ENCODE assay signal across 18 cellular contexts in genomic region chr1:64041366-64042131, GRCh38.
DNase-seq lines count a peak whose midpoint lies in the region; ATAC-seq and TF ChIP-seq lines count a peak whose summit lies in the region.
"Had no signal": no experiment of that assay in that cellular context is flagged by ENCODE, and none has a peak within 500 bp of the region (broad histone marks: within the 10 kb centered on the region; RNA-seq: fewer than 3 reads in every experiment).

No MANE protein-coding gene starts in this region.

- no peak for DNase-seq in heart right ventricle
- DNase-seq in left ventricle myocardium superior: no peak
- no peak for DNase-seq in neural progenitor cell (ENCODE audit: low spot score)
- no peak for DNase-seq in vagina (ENCODE audit: extremely low spot score in 2 of 2)
- DNase-seq: activated CD4-positive, alpha-beta T cell treated with anti-CD3 and anti-CD28 coated beads, Interleukin-2, amount 10 ng/mL, durations not matched to agents 24 days and 14 days; activated T-cell treated with anti-CD3 and anti-CD28 coated beads, Interleukin-2, amount 50 U/mL, for 72 hours; amygdala; GF-D8; NCI-H1436 treated with DMSO at 0.1 percent for 48 hours; NCI-H524 treated with DMSO at 0.1 percent for 48 hours; SHP77; stimulated activated naive B cell treated with anti-CD40 and anti-IgM and Interleukin-4, amounts not matched to agents 10 μg/mL and 1 μg/mL and 100 μg/mL, for 72 hours; T-helper 9 cell had no signal

- TF ChIP-seq CTCF in heart right ventricle (IDR thresholded peaks at IDR 0.05) (no peak), neural progenitor cell (IDR thresholded peaks at IDR 0.05) (no peak), vagina (IDR thresholded peaks at IDR 0.05) (no peak)

- peaks cover 63% of the 10 kb centered on the region for H4K20me1 ChIP-seq in neural progenitor cell (ENCODE audit: low read depth)

- H3F3A ChIP-seq in neural progenitor cell (ENCODE audit: low read depth): peaks cover 18% of the 10 kb centered on the region

- no peak overlapping the region for H3K9ac ChIP-seq in neural progenitor cell

- H3K9me3 Mint-ChIP-seq in neural progenitor cell: no peaks in the 10 kb centered on the region
- H3K9me3 Mint-ChIP-seq: activated CD4-positive, alpha-beta T cell treated with anti-CD3 and anti-CD28 coated beads, Interleukin-2, amount 10 ng/mL, durations not matched to agents 24 days and 14 days; activated T-cell treated with anti-CD3 and anti-CD28 coated beads, Interleukin-2, amount 50 U/mL, for 72 hours; stimulated activated naive B cell treated with anti-CD40 and anti-IgM and Interleukin-4, amounts not matched to agents 10 μg/mL and 1 μg/mL and 100 μg/mL, for 72 hours had no signal

- H3K79me2 ChIP-seq in neural progenitor cell (ENCODE audit: low read depth): peaks cover 75% of the 10 kb centered on the region

- H3K4me1 ChIP-seq in heart right ventricle (peaks cover 8 to 68% (median 38%) of the 10 kb centered on the region in 9 donors), neural progenitor cell (peaks cover 69% of the 10 kb centered on the region), vagina (peaks cover 50% of the 10 kb centered on the region)

- H3K27me3 ChIP-seq in heart right ventricle (no peaks in the 10 kb centered on the region), neural progenitor cell (no peaks in the 10 kb centered on the region), vagina (no peaks in the 10 kb centered on the region)

- intact Hi-C loops in heart right ventricle (cut with DNase I): loop anchor here in 4 of 10 donors (5.0 to 10.0 kb wide), 3 partner anchors 94 to 347 kb away; no protein-coding TSS in a partner anchor
- intact Hi-C loops in left ventricle myocardium superior (cut with micrococcal nuclease): no loop called here
- intact Hi-C loops in vagina (cut with DNase I): loop anchor here (10.0 kb wide), 1 partner anchor 267 kb away; the partner anchor contains the start of gene ROR1

- no peak for ATAC-seq in heart right ventricle
- ATAC-seq in left ventricle myocardium superior: no peak
- ATAC-seq in GM18907 (IDR thresholded peaks at IDR 0.05; ENCODE audit: unreplicated experiment): no peak
- ATAC-seq in HG02852 (IDR thresholded peaks at IDR 0.05; ENCODE audit: unreplicated experiment): no peak
- ATAC-seq in HG02981 (IDR thresholded peaks at IDR 0.05; ENCODE audit: unreplicated experiment): no peak
- ATAC-seq: A549; activated T-cell treated with anti-CD3 and anti-CD28 coated beads, Interleukin-2, amount 50 U/mL, for 72 hours; stimulated activated naive B cell treated with anti-CD40 and anti-IgM and Interleukin-4, amounts not matched to agents 10 μg/mL and 1 μg/mL and 100 μg/mL, for 72 hours had no signal

- no peak for TF ChIP-seq POLR2A in vagina (IDR thresholded peaks at IDR 0.05)

- H3K36me3 ChIP-seq in heart right ventricle (no peaks in the 10 kb centered on the region), neural progenitor cell (no peaks in the 10 kb centered on the region), vagina (no peaks in the 10 kb centered on the region)

- WGBS in heart right ventricle, 2 donors: 74 to 80% methylated on average over 3 of the region's 3 CpGs

- H3K4me2 ChIP-seq in neural progenitor cell: peak overlapping the region; percentile 36
- H3K4me2 ChIP-seq: A549 had no signal

- H3K27me3 Mint-ChIP-seq in neural progenitor cell (ENCODE audit: insufficient read depth, low read depth): no peaks in the 10 kb centered on the region
- H3K27me3 Mint-ChIP-seq: stimulated activated naive B cell treated with anti-CD40 and anti-IgM and Interleukin-4, amounts not matched to agents 10 μg/mL and 1 μg/mL and 100 μg/mL, for 72 hours had no signal

- no peak overlapping the region for H3K27ac Mint-ChIP-seq in neural progenitor cell
- H3K27ac Mint-ChIP-seq: activated CD4-positive, alpha-beta T cell treated with anti-CD3 and anti-CD28 coated beads, Interleukin-2, amount 10 ng/mL, durations not matched to agents 24 days and 14 days; activated T-cell treated with anti-CD3 and anti-CD28 coated beads, Interleukin-2, amount 50 U/mL, for 72 hours; stimulated activated naive B cell treated with anti-CD40 and anti-IgM and Interleukin-4, amounts not matched to agents 10 μg/mL and 1 μg/mL and 100 μg/mL, for 72 hours had no signal

- no peaks in the 10 kb centered on the region for H3K9me3 ChIP-seq in heart right ventricle
- H3K9me3 ChIP-seq in neural progenitor cell (ENCODE audit: low read depth): no peaks in the 10 kb centered on the region
- no peaks in the 10 kb centered on the region for H3K9me3 ChIP-seq in vagina
- H3K9me3 ChIP-seq: A549 had no signal

- H2AFZ ChIP-seq in neural progenitor cell (replicated peaks): no peak overlapping the region

- peaks cover 54% of the 10 kb centered on the region for H3K4me1 Mint-ChIP-seq in neural progenitor cell
- H3K4me1 Mint-ChIP-seq: activated CD4-positive, alpha-beta T cell treated with anti-CD3 and anti-CD28 coated beads, Interleukin-2, amount 10 ng/mL, durations not matched to agents 24 days and 14 days; stimulated activated naive B cell treated with anti-CD40 and anti-IgM and Interleukin-4, amounts not matched to agents 10 μg/mL and 1 μg/mL and 100 μg/mL, for 72 hours had no signal

- H3K4me3 Mint-ChIP-seq in neural progenitor cell: no peak overlapping the region
- H3K4me3 Mint-ChIP-seq: activated CD4-positive, alpha-beta T cell treated with anti-CD3 and anti-CD28 coated beads, Interleukin-2, amount 10 ng/mL, durations not matched to agents 24 days and 14 days; activated T-cell treated with anti-CD3 and anti-CD28 coated beads, Interleukin-2, amount 50 U/mL, for 72 hours; stimulated activated naive B cell treated with anti-CD40 and anti-IgM and Interleukin-4, amounts not matched to agents 10 μg/mL and 1 μg/mL and 100 μg/mL, for 72 hours had no signal

- H3K4me3 ChIP-seq in heart right ventricle: no peak overlapping the region
- no peak overlapping the region for H3K4me3 ChIP-seq in neural progenitor cell
- H3K4me3 ChIP-seq in vagina: no peak overlapping the region
- H3K4me3 ChIP-seq: A549 had no signal

- H3K27ac ChIP-seq in heart right ventricle (peak overlapping the region; percentile 21 to 84 (median 68)), cingulate gyrus (ENCODE audit: low read depth, low read length) (peak overlapping the region; percentile 77), neural progenitor cell (no peak overlapping the region), vagina (peak overlapping the region; percentile 68)

- H3K36me3 Mint-ChIP-seq in neural progenitor cell: no peaks in the 10 kb centered on the region
- H3K36me3 Mint-ChIP-seq: stimulated activated naive B cell treated with anti-CD40 and anti-IgM and Interleukin-4, amounts not matched to agents 10 μg/mL and 1 μg/mL and 100 μg/mL, for 72 hours had no signal
